In the genomic region with DNA sequence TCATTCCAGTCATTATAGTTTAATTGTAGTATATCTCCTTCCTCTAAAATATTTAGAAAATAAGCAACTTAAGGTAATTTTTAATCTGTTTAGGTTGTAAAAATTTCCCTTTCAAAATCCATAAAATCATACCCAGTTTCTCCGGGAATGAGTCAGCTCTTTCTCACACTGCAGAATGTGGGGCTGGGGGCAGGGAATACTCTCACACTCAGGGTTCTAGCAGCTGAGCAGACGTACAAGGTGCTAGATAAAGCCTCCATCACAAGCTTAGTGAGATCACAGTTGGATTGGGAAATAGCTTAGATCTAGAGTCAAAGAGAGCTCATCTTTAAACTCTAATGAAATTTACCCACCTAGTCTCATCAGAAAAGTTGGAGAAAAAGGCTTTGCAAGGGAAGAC, we compare ENCODE assay signal across 19 cellular contexts.
"Had no signal": no experiment of that assay in that cellular context is flagged by ENCODE, and none has a peak within 500 bp of the region (broad histone marks: within the 10 kb centered on the region; RNA-seq: fewer than 3 reads in every experiment).

No MANE protein-coding gene starts in this region.

- H3K36me3 Mint-ChIP-seq: activated naive CD4-positive, alpha-beta T cell treated with anti-CD3 and anti-CD28 coated beads, Interleukin-2, amount 50 U/mL, for 72 hours had no signal

- FAIRE-seq: urothelium cell line had no signal

- ATAC-seq: activated naive CD4-positive, alpha-beta T cell treated with anti-CD3 and anti-CD28 coated beads, Interleukin-2, amount 50 U/mL, for 72 hours; body of pancreas; gastrocnemius medialis; heart left ventricle; left lung had no signal

- DNase-seq: activated CD4-positive, alpha-beta T cell treated with anti-CD3 and anti-CD28 coated beads for 1 hour; activated gamma-delta T cell treated with Interleukin-2 at 50 U/mL for 16 hours; amniotic stem cell; body of pancreas; colonic mucosa; endodermal cell; gastrocnemius medialis; heart left ventricle; left lung; T-helper 2 cell; WERI-Rb-1 had no signal

- H3K4me1 ChIP-seq: body of pancreas, colonic mucosa, heart left ventricle, left lung, right atrium auricular region, tibial nerve had no signal

- H3K27ac ChIP-seq: body of pancreas, colonic mucosa, epithelial cell of prostate, gastrocnemius medialis, heart left ventricle, left lung, right atrium auricular region, skin epidermis, tibial nerve, WERI-Rb-1 had no signal

- H3K27me3 ChIP-seq: body of pancreas, colonic mucosa, gastrocnemius medialis, heart left ventricle, left lung, right atrium auricular region, tibial nerve had no signal

- H3K27me3 Mint-ChIP-seq: progenitor cell of endocrine pancreas had no signal

- H3K36me3 ChIP-seq: colonic mucosa, gastrocnemius medialis, left lung, WERI-Rb-1 had no signal

- H3K9me3 ChIP-seq: body of pancreas, colonic mucosa, gastrocnemius medialis, heart left ventricle, left lung, right atrium auricular region, tibial nerve had no signal

- H3K4me3 Mint-ChIP-seq: endodermal cell; stimulated activated naive CD8-positive, alpha-beta T cell treated with anti-CD3 and anti-CD28 coated beads, Interleukin-15, Interleukin-2, amounts not matched to agents 100 ng/mL and 50 ng/mL, for 24 hours had no signal

- H3K27ac Mint-ChIP-seq: activated naive CD4-positive, alpha-beta T cell treated with anti-CD3 and anti-CD28 coated beads, Interleukin-2, amount 50 U/mL, for 72 hours; endodermal cell; progenitor cell of endocrine pancreas; stimulated activated naive CD8-positive, alpha-beta T cell treated with anti-CD3 and anti-CD28 coated beads, Interleukin-15, Interleukin-2, amounts not matched to agents 100 ng/mL and 50 ng/mL, for 24 hours had no signal

- H3K4me3 ChIP-seq: body of pancreas, colonic mucosa, gastrocnemius medialis, heart left ventricle, left lung, right atrium auricular region, skin epidermis, tibial nerve had no signal

- H3K9me3 Mint-ChIP-seq: activated naive CD4-positive, alpha-beta T cell treated with anti-CD3 and anti-CD28 coated beads, Interleukin-2, amount 50 U/mL, for 72 hours; endodermal cell; stimulated activated naive CD8-positive, alpha-beta T cell treated with anti-CD3 and anti-CD28 coated beads, Interleukin-15, Interleukin-2, amounts not matched to agents 100 ng/mL and 50 ng/mL, for 24 hours had no signal
